ENCODE assay signal across 16 cellular contexts in genomic region chr13:75197803-75198202, GRCh38.
"Had no signal": no experiment of that assay in that cellular context is flagged by ENCODE, and none has a peak within 500 bp of the region (broad histone marks: within the 10 kb centered on the region; RNA-seq: fewer than 3 reads in every experiment).

No MANE protein-coding gene starts in this region.

- H3K27ac Mint-ChIP-seq: activated CD4-positive, alpha-beta T cell treated with anti-CD3 and anti-CD28 coated beads, Interleukin-2, amount 10 ng/mL, durations not matched to agents 7 days and 5 days; activated T-cell treated with anti-CD3 and anti-CD28 coated beads, Interleukin-2, amount 50 U/mL, for 72 hours; T-cell had no signal

- DNase-seq: activated CD4-positive, alpha-beta T cell treated with anti-CD3 and anti-CD28 coated beads, Interleukin-2, amount 10 ng/mL, durations not matched to agents 7 days and 5 days; activated CD8-positive, alpha-beta memory T cell treated with anti-CD3 and anti-CD28 coated beads, Interleukin-2, amount 50 U/mL, for 4 hours; activated effector memory CD4-positive, alpha-beta T cell treated with anti-CD3 and anti-CD28 coated beads, Interleukin-2, amount 50 U/mL, for 16 hours; activated naive CD4-positive, alpha-beta T cell treated with anti-CD3 and anti-CD28 coated beads, Interleukin-2, amount 50 U/mL, for 16 hours; activated T-cell treated with anti-CD3 and anti-CD28 coated beads, Interleukin-2, amount 50 U/mL, for 72 hours; aorta; foreskin keratinocyte; hippocampal formation; left colon; retina; stimulated activated CD4-positive, alpha-beta T cell treated with anti-CD3 and anti-CD28 coated beads, Interleukin-12 subunit alpha, Interleukin-12 subunit beta, amount 100 ng/mL, for 4 hours; stimulated activated CD4-positive, alpha-beta T cell treated with anti-CD3 and anti-CD28 coated beads, Interleukin-2, amount 100 ng/mL, for 24 hours; stimulated activated naive CD4-positive, alpha-beta T cell treated with Interleukin-2 at 50 U/mL for 16 hours; T-cell; tibial artery had no signal

- H3K36me3 Mint-ChIP-seq: T-cell had no signal

- H3K9me3 Mint-ChIP-seq: activated CD4-positive, alpha-beta T cell treated with anti-CD3 and anti-CD28 coated beads, Interleukin-2, amount 10 ng/mL, durations not matched to agents 7 days and 5 days; activated T-cell treated with anti-CD3 and anti-CD28 coated beads, Interleukin-2, amount 50 U/mL, for 72 hours; T-cell had no signal

- H3K4me1 Mint-ChIP-seq: activated CD4-positive, alpha-beta T cell treated with anti-CD3 and anti-CD28 coated beads, Interleukin-2, amount 10 ng/mL, durations not matched to agents 7 days and 5 days; T-cell had no signal

- H3K4me3 Mint-ChIP-seq: activated CD4-positive, alpha-beta T cell treated with anti-CD3 and anti-CD28 coated beads, Interleukin-2, amount 10 ng/mL, durations not matched to agents 7 days and 5 days; activated T-cell treated with anti-CD3 and anti-CD28 coated beads, Interleukin-2, amount 50 U/mL, for 72 hours; T-cell had no signal

- ATAC-seq: activated CD4-positive, CD25-positive, alpha-beta regulatory T cell treated with anti-CD3 and anti-CD28 coated beads, Interleukin-2, amount 50 U/mL, for 24 hours; activated T-cell treated with anti-CD3 and anti-CD28 coated beads, Interleukin-2, amount 50 U/mL, for 72 hours; foreskin keratinocyte; left colon; T-cell had no signal
